1 cellular context compared by ENCODE assay signal in genomic region chr15:74253276-74253921, GRCh38.
TF ChIP-seq lines count a peak whose summit lies in the region.

No MANE protein-coding gene starts in this region.

TF ChIP-seq in HepG2, 621 proteins besides CTCF, POLR2A, EP300 and RAD21:
- peak; percentile 16; the same call in 1 of the 2 replicates for TF ChIP-seq CEBPB (IDR thresholded peaks at IDR 0.05; ENCODE audit: borderline replicate concordance, low read depth, low read length)
- no peak for TF ChIP-seq GLMP (CRISPR knock-in tag; IDR thresholded peaks at IDR 0.05; ENCODE audit: borderline replicate concordance)
- TF ChIP-seq ZNF496 (CRISPR knock-in tag; IDR thresholded peaks at IDR 0.05; ENCODE audit: insufficient replicate concordance): no peak
